ENCODE assay signal across 8 cellular contexts in genomic region chr15:38069001-38069400, GRCh38.
DNase-seq lines count a peak whose midpoint lies in the region; ATAC-seq, FAIRE-seq and TF ChIP-seq lines count a peak whose summit lies in the region.

No MANE protein-coding gene starts in this region.

- POLR2A ChIA-PET in AG04450 (lab: Yijun Ruan, JAX): interaction anchor here (0.6 to 1.1 kb wide), 3 partner anchors 182 to 287 kb away, joined by 3 to 8 read pairs (median 4); no protein-coding TSS in a partner anchor

- no peak for TF ChIP-seq CTCF in AG04450 (IDR thresholded peaks at IDR 0.05; ENCODE audit: low read depth, low read length)
- no peak for TF ChIP-seq CTCF in astrocyte (IDR thresholded peaks at IDR 0.05; ENCODE audit: insufficient read depth, low read depth, low read length)
- TF ChIP-seq CTCF in kidney (IDR thresholded peaks at IDR 0.05; ENCODE audit: borderline replicate concordance, extremely low read depth, insufficient read depth): no peak

- H3K79me2 ChIP-seq in astrocyte (ENCODE audit: insufficient read depth, low read length): no peaks in the 10 kb centered on the region

- FAIRE-seq in astrocyte (lab: Jason Lieb, UNC): peak; percentile 41
- FAIRE-seq in kidney (lab: Jason Lieb, UNC): no peak

- DNase-seq in AG04450 (ENCODE audit: low read depth, low spot score): no peak
- peak; percentile 46 for DNase-seq in NCI-H460 (ENCODE audit: extremely low read depth, low read depth)
- DNase-seq in astrocyte (ENCODE audit: low read depth): peak; percentile 75
- no peak for DNase-seq in kidney
- peak; percentile 54 to 68 for DNase-seq in stimulated activated naive CD8-positive, alpha-beta T cell treated with anti-CD3 and anti-CD28 coated beads, Interleukin-15, amount 100 ng/mL, for 72 hours
- no peak for DNase-seq in NCI-H2171 treated with DMSO at 0.1 percent for 48 hours (lab: John Stamatoyannopoulos, UW)

- H3K4me1 Mint-ChIP-seq in astrocyte (ENCODE audit: low read depth, unreplicated experiment): peaks cover 40% of the 10 kb centered on the region
- H3K4me1 Mint-ChIP-seq in stimulated activated naive CD8-positive, alpha-beta T cell treated with anti-CD3 and anti-CD28 coated beads, Interleukin-15, amount 100 ng/mL, for 72 hours: peaks cover 43% of the 10 kb centered on the region

- H2AFZ ChIP-seq in astrocyte (ENCODE audit: low read depth, low read length): peak overlapping the region; percentile 54

- H3K27me3 ChIP-seq in AG04450 (ENCODE audit: control insufficient read depth, insufficient read depth, low read length) (no peaks in the 10 kb centered on the region), astrocyte (ENCODE audit: insufficient read depth, low read length) (no peaks in the 10 kb centered on the region)

- H3K9ac ChIP-seq in astrocyte (ENCODE audit: low read length): peak overlapping the region; percentile 73
- peak overlapping the region in 1 of 2 donors; percentile 34 for H3K9ac ChIP-seq in kidney (ENCODE audit: low read length in 2 of 2)

- H3K27ac ChIP-seq in AG04450 (ENCODE audit: low read depth, low read length) (peak overlapping the region; percentile 75), astrocyte (ENCODE audit: low read depth, low read length) (peak overlapping the region; percentile 77), kidney (ENCODE audit: low read depth in 2 of 2, low read length in 2 of 2) (peak overlapping the region; percentile 50 to 55)

- ATAC-seq in GM18505 (IDR thresholded peaks at IDR 0.05; ENCODE audit: unreplicated experiment): peak; percentile 72
- ATAC-seq in HG02870 (IDR thresholded peaks at IDR 0.05; ENCODE audit: unreplicated experiment): peak; percentile 88
- ATAC-seq in stimulated activated naive CD8-positive, alpha-beta T cell treated with anti-CD3 and anti-CD28 coated beads, Interleukin-15, amount 100 ng/mL, for 72 hours: peak; percentile 94

- H3K9me3 ChIP-seq in AG04450 (ENCODE audit: control insufficient read depth, insufficient read depth, low read length) (no peaks in the 10 kb centered on the region), astrocyte (ENCODE audit: insufficient read depth, low read depth, low read length) (no peaks in the 10 kb centered on the region), kidney (ENCODE audit: control insufficient read depth in 1 of 2, low read length in 2 of 2) (no peaks in the 10 kb centered on the region)

- no peaks in the 10 kb centered on the region for H3K36me3 Mint-ChIP-seq in astrocyte (ENCODE audit: low read depth, unreplicated experiment)

- peak overlapping the region; percentile 98 for H3K27ac Mint-ChIP-seq in astrocyte (ENCODE audit: unreplicated experiment)
- peak overlapping the region; percentile 50 to 71 for H3K27ac Mint-ChIP-seq in stimulated activated naive CD8-positive, alpha-beta T cell treated with anti-CD3 and anti-CD28 coated beads, Interleukin-15, amount 100 ng/mL, for 72 hours

- H4K20me1 ChIP-seq in astrocyte (ENCODE audit: insufficient read depth, low read length): no peaks in the 10 kb centered on the region

- no peaks in the 10 kb centered on the region for H3K27me3 Mint-ChIP-seq in astrocyte (ENCODE audit: low read depth, unreplicated experiment)
- H3K27me3 Mint-ChIP-seq in stimulated activated naive CD8-positive, alpha-beta T cell treated with anti-CD3 and anti-CD28 coated beads, Interleukin-15, amount 100 ng/mL, for 72 hours: peaks cover 77% of the 10 kb centered on the region

- no peaks in the 10 kb centered on the region for H3K9me3 Mint-ChIP-seq in astrocyte (ENCODE audit: unreplicated experiment)
- no peaks in the 10 kb centered on the region for H3K9me3 Mint-ChIP-seq in stimulated activated naive CD8-positive, alpha-beta T cell treated with anti-CD3 and anti-CD28 coated beads, Interleukin-15, amount 100 ng/mL, for 72 hours

- CTCF ChIA-PET in AG04450 (lab: Charles Lee): no interaction called here

- intact Hi-C loops in kidney (cut with DNase I): no loop called here

- H3K4me1 ChIP-seq in astrocyte (ENCODE audit: insufficient read depth, low read length): peaks cover 36% of the 10 kb centered on the region
- peaks cover 21 to 22% of the 10 kb centered on the region in 2 donors for H3K4me1 ChIP-seq in kidney (ENCODE audit: control insufficient read depth in 1 of 2, insufficient read depth in 1 of 2, low read depth in 1 of 2, low read length in 2 of 2)

- H3K4me2 ChIP-seq in astrocyte (ENCODE audit: low read length): peak overlapping the region; percentile 88

- TF ChIP-seq POLR2A in GM18505 (IDR thresholded peaks at IDR 0.05; ENCODE audit: borderline replicate concordance, extremely low read depth, insufficient read depth, insufficient read length): no peak

- H3K36me3 ChIP-seq in astrocyte (ENCODE audit: insufficient read depth, low read length) (no peaks in the 10 kb centered on the region), kidney (ENCODE audit: control insufficient read depth in 1 of 2, insufficient read depth in 2 of 2, low read length in 2 of 2) (no peaks in the 10 kb centered on the region)

- H3K4me3 Mint-ChIP-seq in astrocyte (ENCODE audit: unreplicated experiment): peak overlapping the region; percentile 42
- peak overlapping the region; percentile 37 to 72 for H3K4me3 Mint-ChIP-seq in stimulated activated naive CD8-positive, alpha-beta T cell treated with anti-CD3 and anti-CD28 coated beads, Interleukin-15, amount 100 ng/mL, for 72 hours

- H3K4me3 ChIP-seq in AG04450 (ENCODE audit: low read depth, low read length) (peak overlapping the region; percentile 47), astrocyte (ENCODE audit: insufficient read depth, low read depth, low read length) (peak overlapping the region; percentile 52), kidney (ENCODE audit: low read length in 2 of 2) (peak overlapping the region; percentile 48 to 54)

Comparison
In these comparisons a context has a peak if more than half of its experiments do, and no peak if none do; other contexts are left out.
1. DNase-seq: peak in NCI-H460 (single experiment), astrocyte (single experiment) and stimulated activated naive CD8-positive, alpha-beta T cell treated with anti-CD3 and anti-CD28 coated beads, Interleukin-15, amount 100 ng/mL, for 72 hours (2 of 2); none in AG04450 (single experiment), kidney (single experiment) and NCI-H2171 treated with DMSO at 0.1 percent for 48 hours (single experiment).
2. Peak in every context shown above with its lines, with median percentiles within 50 percentile points of each other: H3K27ac ChIP-seq, H3K4me3 ChIP-seq and ATAC-seq.